In genomic region chr20:39117486-39117885, GRCh38 we compare ENCODE assay signal across 14 cellular contexts.
DNase-seq lines count a peak whose midpoint lies in the region; FAIRE-seq and TF ChIP-seq lines count a peak whose summit lies in the region.
"Had no signal": no experiment of that assay in that cellular context is flagged by ENCODE, and none has a peak within 500 bp of the region (broad histone marks: within the 10 kb centered on the region; RNA-seq: fewer than 3 reads in every experiment).

No MANE protein-coding gene starts in this region.

- H3K4me3 Mint-ChIP-seq in MCF 10A (ENCODE audit: unreplicated experiment): no peak overlapping the region
- H3K4me3 Mint-ChIP-seq: nephron had no signal

- H3K27ac ChIP-seq in breast epithelium: no peak overlapping the region
- H3K27ac ChIP-seq: thoracic aorta had no signal

- no peaks in the 10 kb centered on the region for H3K4me1 ChIP-seq in breast epithelium

- FAIRE-seq in urothelium cell line (lab: Jason Lieb, UNC): peak; percentile 80

- TF ChIP-seq POLR2A in breast epithelium (IDR thresholded peaks at IDR 0.05): no peak

- H3K36me3 Mint-ChIP-seq in MCF 10A (ENCODE audit: insufficient read depth, unreplicated experiment): no peaks in the 10 kb centered on the region

- no peaks in the 10 kb centered on the region for H3K36me3 ChIP-seq in breast epithelium
- H3K36me3 ChIP-seq: thoracic aorta had no signal

- CTCF ChIA-PET in MCF 10A (lab: Yijun Ruan, JAX): interaction anchor here (0.5 to 9.9 kb wide), 8 partner anchors 11 to 477 kb away, joined by 3 to 153 read pairs (median 4); no protein-coding TSS in a partner anchor

- peaks cover 6% of the 10 kb centered on the region for H3K9me3 Mint-ChIP-seq in MCF 10A (ENCODE audit: unreplicated experiment)

- intact Hi-C loops in MCF 10A (cut with micrococcal nuclease): loop anchor here (10.0 kb wide), 1 partner anchor 1047 kb away; no protein-coding TSS in a partner anchor
- intact Hi-C loops in breast epithelium (cut with DNase I; ENCODE audit: low total_unique reads): no loop called here

- H3K4me3 ChIP-seq in breast epithelium (no peak overlapping the region), epithelial cell of proximal tubule (ENCODE audit: low read depth, low read length) (no peak overlapping the region)
- H3K4me3 ChIP-seq: thoracic aorta had no signal

- peaks cover 21% of the 10 kb centered on the region for H3K27me3 Mint-ChIP-seq in MCF 10A (ENCODE audit: insufficient read depth, unreplicated experiment)

- H3K4me1 Mint-ChIP-seq in MCF 10A (ENCODE audit: insufficient read depth, unreplicated experiment): no peaks in the 10 kb centered on the region

- no peak overlapping the region for H3K27ac Mint-ChIP-seq in MCF 10A (ENCODE audit: low read depth, unreplicated experiment)
- H3K27ac Mint-ChIP-seq: nephron had no signal

- H3K9me3 ChIP-seq in breast epithelium: peaks cover 0 to 6% of the 10 kb centered on the region in 2 donors
- H3K9me3 ChIP-seq: thoracic aorta had no signal

- no peak for TF ChIP-seq CTCF in MCF 10A (IDR thresholded peaks at IDR 0.05; ENCODE audit: unreplicated experiment)
- no peak for TF ChIP-seq CTCF in breast epithelium (IDR thresholded peaks at IDR 0.05)
- no peak for TF ChIP-seq CTCF in epithelial cell of proximal tubule (conservative IDR thresholded peaks at IDR 0.05; ENCODE audit: low read depth, low read length)

- no TSS peak for BruUV-seq in MCF 10A (replicated peaks; lab: Mats Ljungman, UMichigan)

- POLR2A ChIA-PET in MCF 10A (lab: Yijun Ruan, JAX): interaction anchor here (1.1 to 1.2 kb wide), 2 partner anchors 1236 to 1845 kb away, joined by 3 read pairs; no protein-coding TSS in a partner anchor

- DNase-seq in MCF 10A (ENCODE audit: unreplicated experiment) (peak; percentile 97), breast epithelium (ENCODE audit: low spot score in 2 of 2) (no peak), NCI-H510A treated with DMSO at 0.1 percent for 48 hours (lab: John Stamatoyannopoulos, UW) (peak; percentile 16), epithelial cell of proximal tubule (ENCODE audit: low read depth) (peak; percentile 56), urothelium cell line (ENCODE audit: low spot score) (peak; percentile 92), islet precursor cell (no peak), GM19240 (ENCODE audit: insufficient read length, low spot score) (no peak), NCI-H2171 treated with DMSO at 0.1 percent for 48 hours (lab: John Stamatoyannopoulos, UW) (no peak)
- DNase-seq: central memory CD4-positive, alpha-beta T cell; NCI-H1417 treated with DMSO at 0.1 percent for 48 hours; stimulated activated CD4-positive, alpha-beta T cell treated with anti-CD3 and anti-CD28 coated beads, Interleukin-2, amount 100 ng/mL, for 24 hours; T-helper 1 cell had no signal

- H3K27me3 ChIP-seq in breast epithelium: no peaks in the 10 kb centered on the region

Comparison
In these comparisons a context has a peak if more than half of its experiments do, and no peak if none do; other contexts are left out.
1. DNase-seq: peak in MCF 10A (single experiment), NCI-H510A treated with DMSO at 0.1 percent for 48 hours (single experiment), epithelial cell of proximal tubule (single experiment) and urothelium cell line (single experiment); none in breast epithelium (0 of 2), islet precursor cell (single experiment), GM19240 (single experiment) and NCI-H2171 treated with DMSO at 0.1 percent for 48 hours (single experiment).